Comparison of ENCODE assay signal across 20 cellular contexts in genomic region chr2:85497944-85498630, GRCh38.
"Had no signal": no experiment of that assay in that cellular context is flagged by ENCODE, and none has a peak within 500 bp of the region (broad histone marks: within the 10 kb centered on the region; RNA-seq: fewer than 3 reads in every experiment).

No MANE protein-coding gene starts in this region.

- DNase-seq: activated CD8-positive, alpha-beta memory T cell treated with anti-CD3 and anti-CD28 coated beads, Interleukin-2, amount 50 U/mL, for 4 hours; activated naive CD4-positive, alpha-beta T cell; activated T-cell treated with anti-CD3 and anti-CD28 coated beads, Interleukin-2, amount 50 U/mL, for 4 hours; amniotic stem cell; cerebellar nuclear complex; foreskin keratinocyte; hippocampal formation; kidney glomerular epithelial cell; left ventricle myocardium superior; small intestine; stimulated activated CD4-positive, alpha-beta T cell treated with anti-CD3 and anti-CD28 coated beads, Interleukin-2, amount 100 ng/mL, for 24 hours; stimulated activated naive CD8-positive, alpha-beta T cell treated with anti-CD3 and anti-CD28 coated beads, Interleukin-15, amount 100 ng/mL, for 72 hours; T-cell; transverse colon had no signal

- H3K4me3 Mint-ChIP-seq: activated naive CD8-positive, alpha-beta T cell; activated T-cell treated with anti-CD3 and anti-CD28 coated beads, Interleukin-2, amount 50 U/mL, for 4 hours; nephron; stimulated activated effector memory CD8-positive, alpha-beta T cell treated with anti-CD3 and anti-CD28 coated beads, Interleukin-12 subunit alpha, Interleukin-12 subunit beta, amount 100 ng/mL, for 72 hours; stimulated activated naive CD8-positive, alpha-beta T cell treated with anti-CD3 and anti-CD28 coated beads, Interleukin-15, amount 100 ng/mL, for 72 hours; T-cell had no signal

- H3K4me1 Mint-ChIP-seq: nephron; stimulated activated effector memory CD8-positive, alpha-beta T cell treated with anti-CD3 and anti-CD28 coated beads, Interleukin-12 subunit alpha, Interleukin-12 subunit beta, amount 100 ng/mL, for 72 hours; stimulated activated naive CD8-positive, alpha-beta T cell treated with anti-CD3 and anti-CD28 coated beads, Interleukin-15, amount 100 ng/mL, for 72 hours; T-cell had no signal

- H3K27ac Mint-ChIP-seq: activated naive CD8-positive, alpha-beta T cell; activated T-helper 2 cell treated with anti-CD3 and anti-CD28 coated beads, Interferon-gamma antibody, Interleukin-2, Interleukin-4, amounts not matched to agents 10 μg/mL and 5 μg/mL and 100 μg/mL, durations not matched to agents 14 hours and 24 hours and 36 hours; nephron; stimulated activated effector memory CD8-positive, alpha-beta T cell treated with anti-CD3 and anti-CD28 coated beads, Interleukin-12 subunit alpha, Interleukin-12 subunit beta, amount 100 ng/mL, for 72 hours; stimulated activated naive CD8-positive, alpha-beta T cell treated with anti-CD3 and anti-CD28 coated beads, Interleukin-15, amount 100 ng/mL, for 72 hours; T-cell had no signal

- H3K27ac ChIP-seq: foreskin keratinocyte, parathyroid adenoma had no signal

- H3K9me3 Mint-ChIP-seq: activated T-cell treated with anti-CD3 and anti-CD28 coated beads, Interleukin-2, amount 50 U/mL, for 4 hours; activated T-helper 2 cell treated with anti-CD3 and anti-CD28 coated beads, Interferon-gamma antibody, Interleukin-2, Interleukin-4, amounts not matched to agents 10 μg/mL and 5 μg/mL and 100 μg/mL, durations not matched to agents 14 hours and 24 hours and 36 hours; stimulated activated effector memory CD8-positive, alpha-beta T cell treated with anti-CD3 and anti-CD28 coated beads, Interleukin-12 subunit alpha, Interleukin-12 subunit beta, amount 100 ng/mL, for 72 hours; stimulated activated naive CD8-positive, alpha-beta T cell treated with anti-CD3 and anti-CD28 coated beads, Interleukin-15, amount 100 ng/mL, for 72 hours had no signal

- H3K9me3 ChIP-seq: transverse colon had no signal

- H3K79me2 ChIP-seq: parathyroid adenoma had no signal

- H3K36me3 ChIP-seq: transverse colon had no signal

- H3K27me3 ChIP-seq: foreskin keratinocyte, transverse colon had no signal

- H2AFZ ChIP-seq: parathyroid adenoma had no signal

- H3K4me3 ChIP-seq: coronary artery, transverse colon had no signal

- H3K4me1 ChIP-seq: parathyroid adenoma had no signal

- H3K36me3 Mint-ChIP-seq: activated naive CD8-positive, alpha-beta T cell; stimulated activated effector memory CD8-positive, alpha-beta T cell treated with anti-CD3 and anti-CD28 coated beads, Interleukin-12 subunit alpha, Interleukin-12 subunit beta, amount 100 ng/mL, for 72 hours; T-cell had no signal

- H3K27me3 Mint-ChIP-seq: activated naive CD8-positive, alpha-beta T cell; stimulated activated naive CD8-positive, alpha-beta T cell treated with anti-CD3 and anti-CD28 coated beads, Interleukin-15, amount 100 ng/mL, for 72 hours; T-cell had no signal
